ENCODE assay signal across 14 cellular contexts in genomic region chr4:139839664-139840063, GRCh38.
DNase-seq lines count a peak whose midpoint lies in the region; ATAC-seq and TF ChIP-seq lines count a peak whose summit lies in the region.
"Had no signal": no experiment of that assay in that cellular context is flagged by ENCODE, and none has a peak within 500 bp of the region (broad histone marks: within the 10 kb centered on the region; RNA-seq: fewer than 3 reads in every experiment).

No MANE protein-coding gene starts in this region.

- H3K9me3 Mint-ChIP-seq in natural killer cell (no peaks in the 10 kb centered on the region), nephron (no peaks in the 10 kb centered on the region)
- no peaks in the 10 kb centered on the region for H3K9me3 Mint-ChIP-seq in natural killer cell treated with Interleukin-12 subunit alpha and Interleukin-12 subunit beta and Interleukin-15 and Interleukin-18, amount 100 ng/mL, for 72 hours
- no peaks in the 10 kb centered on the region for H3K9me3 Mint-ChIP-seq in activated naive CD4-positive, alpha-beta T cell treated with anti-CD3 and anti-CD28 coated beads, Interleukin-2, amount 10 ng/mL, durations not matched to agents 7 days and 5 days
- H3K9me3 Mint-ChIP-seq: CD4-positive, alpha-beta T cell; IgD-negative memory B cell had no signal

- H3K27ac Mint-ChIP-seq in natural killer cell = peak overlapping the region; percentile 92 to 94
- H3K27ac Mint-ChIP-seq in natural killer cell treated with Interleukin-12 subunit alpha and Interleukin-12 subunit beta and Interleukin-15 and Interleukin-18, amount 100 ng/mL, for 72 hours = peak overlapping the region in 1 of 2 donors; percentile 78
- peak overlapping the region; percentile 71 to 81 (median 74) for H3K27ac Mint-ChIP-seq in nephron
- no peak overlapping the region for H3K27ac Mint-ChIP-seq in activated naive CD4-positive, alpha-beta T cell treated with anti-CD3 and anti-CD28 coated beads, Interleukin-2, amount 10 ng/mL, durations not matched to agents 7 days and 5 days
- H3K27ac Mint-ChIP-seq: CD4-positive, alpha-beta T cell; IgD-negative memory B cell had no signal

- H3K9ac ChIP-seq in endocrine pancreas (ENCODE audit: control insufficient read depth, insufficient read depth, low read length) = no peak overlapping the region

- H3K27me3 ChIP-seq in endocrine pancreas (ENCODE audit: control insufficient read depth, insufficient read depth, low read length) = no peaks in the 10 kb centered on the region

- intact Hi-C loops in natural killer cell (cut with micrococcal nuclease) = no loop called here

- no peaks in the 10 kb centered on the region for H3K36me3 Mint-ChIP-seq in natural killer cell
- no peaks in the 10 kb centered on the region for H3K36me3 Mint-ChIP-seq in natural killer cell treated with Interleukin-12 subunit alpha and Interleukin-12 subunit beta and Interleukin-15 and Interleukin-18, amount 100 ng/mL, for 72 hours
- H3K36me3 Mint-ChIP-seq in nephron (ENCODE audit: low read depth) = no peaks in the 10 kb centered on the region
- H3K36me3 Mint-ChIP-seq in activated naive CD4-positive, alpha-beta T cell treated with anti-CD3 and anti-CD28 coated beads, Interleukin-2, amount 10 ng/mL, durations not matched to agents 7 days and 5 days = no peaks in the 10 kb centered on the region
- H3K36me3 Mint-ChIP-seq: IgD-negative memory B cell had no signal

- no peak for DNase-seq in natural killer cell
- DNase-seq in natural killer cell treated with Interleukin-12 subunit alpha and Interleukin-12 subunit beta and Interleukin-15 and Interleukin-18, amount 100 ng/mL, for 72 hours (ENCODE audit: low spot score) = no peak
- no peak for DNase-seq in activated naive CD4-positive, alpha-beta T cell treated with anti-CD3 and anti-CD28 coated beads, Interleukin-2, amount 10 ng/mL, durations not matched to agents 7 days and 5 days
- DNase-seq: CD4-positive, alpha-beta T cell; COR-L47; MV-4-11; NCI-H2029; NCI-H226; Right ventricle myocardium superior had no signal

- no peak for TF ChIP-seq CTCF in natural killer cell (IDR thresholded peaks at IDR 0.05)
- no peak for TF ChIP-seq CTCF in nephron (IDR thresholded peaks at IDR 0.05; ENCODE audit: unreplicated experiment in 3 of 3)

- no peaks in the 10 kb centered on the region for H3K27me3 Mint-ChIP-seq in natural killer cell (ENCODE audit: low read depth in 2 of 2)
- no peaks in the 10 kb centered on the region for H3K27me3 Mint-ChIP-seq in natural killer cell treated with Interleukin-12 subunit alpha and Interleukin-12 subunit beta and Interleukin-15 and Interleukin-18, amount 100 ng/mL, for 72 hours
- no peaks in the 10 kb centered on the region for H3K27me3 Mint-ChIP-seq in nephron (ENCODE audit: low read depth)
- H3K27me3 Mint-ChIP-seq in activated naive CD4-positive, alpha-beta T cell treated with anti-CD3 and anti-CD28 coated beads, Interleukin-2, amount 10 ng/mL, durations not matched to agents 7 days and 5 days = peaks cover 3% of the 10 kb centered on the region
- H3K27me3 Mint-ChIP-seq: CD4-positive, alpha-beta T cell had no signal

- H3K36me3 ChIP-seq in endocrine pancreas (ENCODE audit: control insufficient read depth, insufficient read depth, low read length) = no peaks in the 10 kb centered on the region

- H3K4me1 Mint-ChIP-seq in natural killer cell (peaks cover 39 to 45% of the 10 kb centered on the region in 2 donors), nephron (peaks cover 63% of the 10 kb centered on the region)
- peaks cover 29 to 41% of the 10 kb centered on the region in 2 donors for H3K4me1 Mint-ChIP-seq in natural killer cell treated with Interleukin-12 subunit alpha and Interleukin-12 subunit beta and Interleukin-15 and Interleukin-18, amount 100 ng/mL, for 72 hours (ENCODE audit: low read depth in 2 of 2)
- no peaks in the 10 kb centered on the region for H3K4me1 Mint-ChIP-seq in activated naive CD4-positive, alpha-beta T cell treated with anti-CD3 and anti-CD28 coated beads, Interleukin-2, amount 10 ng/mL, durations not matched to agents 7 days and 5 days
- H3K4me1 Mint-ChIP-seq: IgD-negative memory B cell had no signal

- no peaks in the 10 kb centered on the region for H3K9me3 ChIP-seq in endocrine pancreas (ENCODE audit: control insufficient read depth, low read length)

- ATAC-seq in natural killer cell (no peak), HG02610 (IDR thresholded peaks at IDR 0.05; ENCODE audit: unreplicated experiment) (no peak), esophagus mucosa (no peak)
- ATAC-seq in natural killer cell treated with Interleukin-12 subunit alpha and Interleukin-12 subunit beta and Interleukin-15 and Interleukin-18, amount 100 ng/mL, for 72 hours = no peak

- H3K4me3 Mint-ChIP-seq in natural killer cell (peak overlapping the region; percentile 91), nephron (peak overlapping the region in 1 of 3 experiments; percentile 4)
- H3K4me3 Mint-ChIP-seq in natural killer cell treated with Interleukin-12 subunit alpha and Interleukin-12 subunit beta and Interleukin-15 and Interleukin-18, amount 100 ng/mL, for 72 hours = no peak overlapping the region
- H3K4me3 Mint-ChIP-seq in activated naive CD4-positive, alpha-beta T cell treated with anti-CD3 and anti-CD28 coated beads, Interleukin-2, amount 10 ng/mL, durations not matched to agents 7 days and 5 days = no peak overlapping the region
- H3K4me3 Mint-ChIP-seq: CD4-positive, alpha-beta T cell; IgD-negative memory B cell had no signal

- H3K4me1 ChIP-seq in endocrine pancreas (ENCODE audit: control insufficient read depth, insufficient read depth, low read length) = peaks cover 28% of the 10 kb centered on the region

- CTCF ChIA-PET in activated naive CD4-positive, alpha-beta T cell treated with anti-CD3 and anti-CD28 coated beads, Interleukin-2, amount 10 ng/mL, durations not matched to agents 7 days and 5 days (lab: Charles Lee) = no interaction called here

- peak overlapping the region; percentile 14 for H3K4me3 ChIP-seq in endocrine pancreas (ENCODE audit: control insufficient read depth, insufficient read depth, low read length)
